In the genomic region with DNA sequence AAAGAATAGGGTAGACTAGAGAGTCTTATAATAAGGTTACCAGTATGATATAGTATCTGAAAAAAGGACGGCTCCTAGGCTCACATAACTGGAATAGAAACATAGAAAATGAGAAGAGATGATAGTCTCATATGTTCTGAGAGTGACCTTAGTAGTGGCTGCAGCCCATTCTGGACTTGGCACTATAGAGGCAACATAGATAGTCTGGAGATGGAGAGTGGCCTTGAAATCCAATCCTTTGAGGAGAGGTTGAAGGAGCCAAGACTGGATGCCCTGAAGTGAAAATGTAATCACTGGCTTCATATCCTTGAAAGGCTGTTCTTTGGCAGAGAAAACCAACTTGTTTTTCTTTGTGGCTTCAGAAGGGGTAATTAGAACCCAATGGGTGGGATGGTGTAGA, we compare ENCODE assay signal across 24 cellular contexts.
"Had no signal": no experiment of that assay in that cellular context is flagged by ENCODE, and none has a peak within 500 bp of the region (broad histone marks: within the 10 kb centered on the region; RNA-seq: fewer than 3 reads in every experiment).

No MANE protein-coding gene starts in this region.

- ATAC-seq: activated T-helper 17 cell treated with anti-CD3 and anti-CD28 coated beads, Interleukin-2, amount 50 U/mL, for 72 hours; left lung; right cardiac atrium; stimulated activated memory B cell treated with anti-CD40 and anti-IgM and Interleukin-4, amounts not matched to agents 10 μg/mL and 1 μg/mL and 100 μg/mL, for 72 hours had no signal

- H3K27ac ChIP-seq: ascending aorta, left lung, neural progenitor cell, prostate gland, testis, VCaP had no signal

- DNase-seq: activated CD4-positive, alpha-beta memory T cell treated with anti-CD3 and anti-CD28 coated beads for 36 hours; activated CD4-positive, CD25-positive, alpha-beta regulatory T cell treated with anti-CD3 and anti-CD28 coated beads, Interleukin-2, amount 50 U/mL, for 72 hours; activated naive CD4-positive, alpha-beta T cell; activated T-cell treated with anti-CD3 and anti-CD28 coated beads, Interleukin-2, amount 50 U/mL, for 1 hour; dermis blood vessel endothelial cell; effector memory CD4-positive, alpha-beta T cell; foreskin fibroblast; hypothalamus; kidney; left lung; midbrain; right cardiac atrium; small intestine; stimulated activated CD4-positive, alpha-beta T cell treated with anti-CD3 and anti-CD28 coated beads, Interleukin-15, amount 100 ng/mL, for 24 hours; stimulated activated CD4-positive, alpha-beta T cell treated with anti-CD3 and anti-CD28 coated beads, Interleukin-4, amount 100 ng/mL, for 1 hour; T-helper 2 cell; testis had no signal

- H3K9me3 Mint-ChIP-seq: activated CD4-positive, alpha-beta memory T cell treated with anti-CD3 and anti-CD28 coated beads for 36 hours; activated T-helper 17 cell treated with anti-CD3 and anti-CD28 coated beads, Interleukin-2, amount 50 U/mL, for 72 hours; neural progenitor cell; stimulated activated memory B cell treated with anti-CD40 and anti-IgM and Interleukin-4, amounts not matched to agents 10 μg/mL and 1 μg/mL and 100 μg/mL, for 72 hours; type B pancreatic cell had no signal

- H3K4me1 ChIP-seq: neural progenitor cell, prostate gland had no signal

- H3K4me1 Mint-ChIP-seq: neural progenitor cell had no signal

- H3K36me3 ChIP-seq: ascending aorta, left lung, neural progenitor cell, prostate gland had no signal

- H3K4me3 Mint-ChIP-seq: activated CD4-positive, alpha-beta memory T cell treated with anti-CD3 and anti-CD28 coated beads for 36 hours; activated T-helper 17 cell treated with anti-CD3 and anti-CD28 coated beads, Interleukin-2, amount 50 U/mL, for 72 hours; neural progenitor cell; stimulated activated memory B cell treated with anti-CD40 and anti-IgM and Interleukin-4, amounts not matched to agents 10 μg/mL and 1 μg/mL and 100 μg/mL, for 72 hours; type B pancreatic cell had no signal

- H3K27ac Mint-ChIP-seq: activated CD4-positive, alpha-beta memory T cell treated with anti-CD3 and anti-CD28 coated beads for 36 hours; activated T-helper 17 cell treated with anti-CD3 and anti-CD28 coated beads, Interleukin-2, amount 50 U/mL, for 72 hours; neural progenitor cell; stimulated activated memory B cell treated with anti-CD40 and anti-IgM and Interleukin-4, amounts not matched to agents 10 μg/mL and 1 μg/mL and 100 μg/mL, for 72 hours; type B pancreatic cell had no signal

- H3K36me3 Mint-ChIP-seq: neural progenitor cell had no signal

- H3K27me3 Mint-ChIP-seq: activated CD4-positive, alpha-beta memory T cell treated with anti-CD3 and anti-CD28 coated beads for 36 hours; activated T-helper 17 cell treated with anti-CD3 and anti-CD28 coated beads, Interleukin-2, amount 50 U/mL, for 72 hours; stimulated activated memory B cell treated with anti-CD40 and anti-IgM and Interleukin-4, amounts not matched to agents 10 μg/mL and 1 μg/mL and 100 μg/mL, for 72 hours; type B pancreatic cell had no signal

- H3K27me3 ChIP-seq: ascending aorta, left lung, neural progenitor cell, testis had no signal

- H3K4me3 ChIP-seq: ascending aorta, left lung, neural progenitor cell, prostate gland, testis had no signal

- H3K9me3 ChIP-seq: ascending aorta, left lung, prostate gland, testis had no signal
